8 cellular contexts compared by ENCODE assay signal in genomic region chr10:21496285-21497176, GRCh38. TPM values are rescaled to one million over a fixed set of nuclear protein-coding genes. Genes with fewer than 3 reads are reported as not detected.
DNase-seq lines count a peak whose midpoint lies in the region; ATAC-seq and TF ChIP-seq lines count a peak whose summit lies in the region.

No MANE protein-coding gene starts in this region.

- H3K27ac ChIP-seq in smooth muscle cell (ENCODE audit: low read depth): peak overlapping the region; percentile 50

- H3K4me2 ChIP-seq in smooth muscle cell: peak overlapping the region; percentile 100

- peaks cover 69% of the 10 kb centered on the region for H3K27me3 Mint-ChIP-seq in T-helper 2 cell treated with Interferon-gamma antibody and Interleukin-4, amounts not matched to agents 5 μg/mL and 100 μg/mL, for 36 hours (ENCODE audit: low read depth)

- no peak overlapping the region for H3K27ac Mint-ChIP-seq in T-helper 2 cell treated with Interferon-gamma antibody and Interleukin-4, amounts not matched to agents 5 μg/mL and 100 μg/mL, for 36 hours

- peak overlapping the region; percentile 67 for H3K9ac ChIP-seq in smooth muscle cell (ENCODE audit: low read depth)

- peaks cover 50% of the 10 kb centered on the region for H3K4me1 ChIP-seq in smooth muscle cell (ENCODE audit: low read depth)

- peaks cover 19% of the 10 kb centered on the region for H3K4me1 Mint-ChIP-seq in T-helper 2 cell treated with Interferon-gamma antibody and Interleukin-4, amounts not matched to agents 5 μg/mL and 100 μg/mL, for 36 hours (ENCODE audit: low read depth)

- under 1% methylated on average over 70 of the region's 79 CpGs for WGBS in smooth muscle cell (ENCODE audit: low lambda C conversion rate)

- ATAC-seq in GM21717 (IDR thresholded peaks at IDR 0.05; ENCODE audit: unreplicated experiment) (peak; percentile 50), HG03565 (IDR thresholded peaks at IDR 0.05; ENCODE audit: unreplicated experiment) (no peak)

- peak overlapping the region; percentile 78 for H2AFZ ChIP-seq in smooth muscle cell (ENCODE audit: low read depth)

- DNase-seq in G401 (ENCODE audit: low spot score): peak; percentile 65
- peak; percentile 69 for DNase-seq in KBM-7
- peak; percentile 39 for DNase-seq in T-helper 2 cell treated with Interferon-gamma antibody and Interleukin-4, amounts not matched to agents 5 μg/mL and 100 μg/mL, for 36 hours (ENCODE audit: low spot score)
- DNase-seq in cardiac fibroblast (ENCODE audit: low read depth in 2 of 2): peak; percentile 41 to 45
- peak; percentile 64 for DNase-seq in inferior parietal cortex (ENCODE audit: extremely low spot score)
- no peak for DNase-seq in smooth muscle cell (lab: John Stamatoyannopoulos, UW; ENCODE audit: unreplicated experiment)

- H3K4me3 ChIP-seq in cardiac fibroblast (replicated peaks in 1 of 2; ENCODE audit: low read depth in 2 of 2, low read length in 2 of 2): peak overlapping the region; percentile 74 to 94
- H3K4me3 ChIP-seq in smooth muscle cell: peak overlapping the region; percentile 79

- H3K79me2 ChIP-seq in smooth muscle cell (ENCODE audit: low read depth): peaks cover 21% of the 10 kb centered on the region

- H3K9me3 ChIP-seq in smooth muscle cell (replicated peaks; ENCODE audit: low read depth): no peaks in the 10 kb centered on the region

- H3K36me3 ChIP-seq in smooth muscle cell (ENCODE audit: low read depth): no peaks in the 10 kb centered on the region

- no peaks in the 10 kb centered on the region for H4K20me1 ChIP-seq in smooth muscle cell (ENCODE audit: low read depth)

- no peaks in the 10 kb centered on the region for H3K27me3 ChIP-seq in smooth muscle cell (ENCODE audit: low read depth)

- peak overlapping the region; percentile 80 for H3K4me3 Mint-ChIP-seq in T-helper 2 cell treated with Interferon-gamma antibody and Interleukin-4, amounts not matched to agents 5 μg/mL and 100 μg/mL, for 36 hours

- peak; percentile 33 for TF ChIP-seq CTCF in cardiac fibroblast (IDR thresholded peaks at IDR 0.05; ENCODE audit: low read depth, low read length)
- peak; percentile 25 for TF ChIP-seq CTCF in smooth muscle cell (IDR thresholded peaks at IDR 0.05; ENCODE audit: borderline replicate concordance, insufficient read depth, poor library complexity, severe bottlenecking)

- no peaks in the 10 kb centered on the region for H3K36me3 Mint-ChIP-seq in T-helper 2 cell treated with Interferon-gamma antibody and Interleukin-4, amounts not matched to agents 5 μg/mL and 100 μg/mL, for 36 hours (ENCODE audit: low read depth)

- H3F3A ChIP-seq in smooth muscle cell (ENCODE audit: low read depth): peaks cover 4% of the 10 kb centered on the region

- no peaks in the 10 kb centered on the region for H3K9me3 Mint-ChIP-seq in T-helper 2 cell treated with Interferon-gamma antibody and Interleukin-4, amounts not matched to agents 5 μg/mL and 100 μg/mL, for 36 hours

- in situ Hi-C loops in G401 (cut with HindIII; ENCODE audit: low sequenced_read_pairs) (no loop called here), KBM-7 (cut with MboI; ENCODE audit: low pct_unique_long_range_greater_than_20kb, low sequenced_read_pairs) (loop anchor here (25.0 kb wide), 1 partner anchor 209 kb away; no protein-coding TSS in a partner anchor)

RNA-seq across cellular contexts. Expression of gene SKIDA1, which starts 29.0 kb away (rescaled TPM):
- 22.3 and 22.8 TPM in 2 replicates for total RNA-seq in G401 (2014; rRNA removed; shearing (Covaris generic))
- 1.2 and 1.8 TPM in 2 replicates for total RNA-seq in smooth muscle cell
- polyA plus RNA-seq in smooth muscle cell: 0.50 and 0.53 TPM in 2 replicates

RNA-seq across cellular contexts. Expression of gene MLLT10, which starts 37.5 kb away (rescaled TPM):
- 19.6 and 30.8 TPM in 2 replicates for total RNA-seq in G401 (2014; rRNA removed; shearing (Covaris generic))
- total RNA-seq in smooth muscle cell: 43.6 and 44.6 TPM in 2 replicates
- 6.8 and 10.8 TPM in 2 replicates for polyA plus RNA-seq in smooth muscle cell
